Comparison of ENCODE assay signal across 8 cellular contexts in genomic region chr18:79395761-79396404, GRCh38. TPM values are rescaled to one million over a fixed set of nuclear protein-coding genes. Genes with fewer than 3 reads are reported as not detected.
DNase-seq lines count a peak whose midpoint lies in the region; ATAC-seq and TF ChIP-seq lines count a peak whose summit lies in the region.

Gene NFATC1 (plus strand): TSS chr18:79395930. CDS start chr18:79396225, 295 bp downstream.

- ATAC-seq in HG02973 (IDR thresholded peaks at IDR 0.05; ENCODE audit: unreplicated experiment) (no peak), HG03039 (IDR thresholded peaks at IDR 0.05; ENCODE audit: unreplicated experiment) (no peak)

- H3K36me3 Mint-ChIP-seq in brain, result no peaks in the 10 kb centered on the region

- peaks cover 31% of the 10 kb centered on the region for H3K27me3 ChIP-seq in DOHH2 (ENCODE audit: control insufficient read depth, low read length)

- peak within 1 kb of the TSS; percentile 85 for H3K4me2 ChIP-seq in DOHH2 (ENCODE audit: low read length)

- H4K20me1 ChIP-seq in DOHH2 (ENCODE audit: control insufficient read depth, insufficient read depth, low read depth, low read length), result 0 out of 2 replicates have a peak, but pooled peaks cover 6% of the 10 kb centered on the region

- peaks cover 66% of the 10 kb centered on the region for H3K4me1 ChIP-seq in DOHH2 (ENCODE audit: control insufficient read depth, low read length)

- H3K27ac Mint-ChIP-seq in brain, result peak within 1 kb of the TSS in 1 of 5 experiments; percentile 63

- H3K27me3 Mint-ChIP-seq in brain, result peaks cover 80% of the 10 kb centered on the region

- peaks cover 20% of the 10 kb centered on the region for H3K4me1 Mint-ChIP-seq in brain

- peak within 1 kb of the TSS; percentile 79 to 87 (median 82) for H3K4me3 Mint-ChIP-seq in brain

- H3K9me3 Mint-ChIP-seq in brain, result peaks cover 0 to 10% (median 3%) of the 10 kb centered on the region in 5 experiments

- H3K9me3 ChIP-seq in DOHH2 (ENCODE audit: control insufficient read depth, insufficient read depth, low read length), result no peaks in the 10 kb centered on the region

- peaks cover 38% of the 10 kb centered on the region for H3K79me2 ChIP-seq in DOHH2 (ENCODE audit: control insufficient read depth, low read length)

- peak; percentile 56 for DNase-seq in HuH-7 (ENCODE audit: low spot score)
- DNase-seq in T-helper 22 cell (ENCODE audit: low read depth), result peak; percentile 69
- DNase-seq in iPS-NIHi7 (ENCODE audit: extremely low spot score), result peak; percentile 74
- peak; percentile 93 for DNase-seq in stimulated activated CD4-positive, alpha-beta T cell treated with anti-CD3 and anti-CD28 coated beads, Interleukin-15, amount 100 ng/mL, for 24 hours

- peak within 1 kb of the TSS; percentile 87 for H3K4me3 ChIP-seq in DOHH2 (ENCODE audit: low read length)

- H3K27ac ChIP-seq in DOHH2 (ENCODE audit: low read depth, low read length), result peak within 1 kb of the TSS; percentile 24

- H3F3A ChIP-seq in DOHH2 (ENCODE audit: control insufficient read depth, insufficient read depth), result peaks cover 34% of the 10 kb centered on the region

- H3K9me2 ChIP-seq in DOHH2 (replicated peaks; ENCODE audit: control insufficient read depth, low read length), result no peaks in the 10 kb centered on the region

- H3K36me3 ChIP-seq in DOHH2 (ENCODE audit: control insufficient read depth, low read length), result peaks cover 12% of the 10 kb centered on the region

- TF ChIP-seq CTCF in DOHH2 (IDR thresholded peaks at IDR 0.05; ENCODE audit: low read depth, low read length, poor library complexity, severe bottlenecking), result no peak
- peak in 1 of 2 experiments; percentile 20 for TF ChIP-seq CTCF in brain (conservative IDR thresholded peaks at IDR 0.05)

RNA-seq across cellular contexts. Expression of gene NFATC1, which starts in this region (rescaled TPM):
- polyA plus RNA-seq in brain (ENCODE audit: insufficient read depth, low read depth, low replicate concordance), result 5.5 TPM
